Comparison of ENCODE assay signal across 20 cellular contexts in the genomic region with DNA sequence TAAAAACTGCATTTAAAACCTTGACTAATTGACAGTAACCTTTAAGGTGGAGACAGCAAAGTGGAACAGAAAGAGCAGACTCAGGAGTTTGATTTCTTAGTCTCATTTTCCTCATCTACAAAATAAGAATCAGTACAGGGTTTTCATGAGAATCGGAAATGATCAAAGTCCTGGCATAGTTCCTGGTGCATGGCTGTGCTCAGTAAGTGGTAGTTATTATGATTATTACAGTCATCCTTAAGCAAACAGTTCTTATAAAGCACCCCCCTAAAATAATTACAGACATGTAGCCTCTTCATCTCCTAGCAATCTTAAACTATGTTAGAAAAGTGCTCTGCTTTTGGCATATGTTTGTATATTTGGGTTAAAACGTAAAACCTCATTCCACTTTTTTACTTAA. TPM values are rescaled to one million over a fixed set of nuclear protein-coding genes. Genes with fewer than 3 reads are reported as not detected.
"Had no signal": no experiment of that assay in that cellular context is flagged by ENCODE, and none has a peak within 500 bp of the region (broad histone marks: within the 10 kb centered on the region; RNA-seq: fewer than 3 reads in every experiment).

No MANE protein-coding gene starts in this region.

- H3K4me1 ChIP-seq: body of pancreas, gastroesophageal sphincter, prostate gland, spleen, upper lobe of left lung had no signal

- ATAC-seq: activated CD8-positive, alpha-beta T cell treated with anti-CD3 and anti-CD28 coated beads, Interleukin-2, amount 10 ng/mL, durations not matched to agents 7 days and 5 days; body of pancreas; gastroesophageal sphincter had no signal

- H3K9me3 ChIP-seq: body of pancreas, gastroesophageal sphincter, neutrophil, ovary, prostate gland, right atrium auricular region, spleen, thoracic aorta, upper lobe of left lung had no signal

- H3K27me3 ChIP-seq: body of pancreas, ovary, right atrium auricular region, spleen, upper lobe of left lung had no signal

- H3K4me3 ChIP-seq: body of pancreas, gastroesophageal sphincter, ovary, prostate gland, right atrium auricular region, spleen, thoracic aorta, upper lobe of left lung had no signal

- H3K27ac ChIP-seq: body of pancreas, gastroesophageal sphincter, neutrophil, ovary, prostate gland, right atrium auricular region, spleen, thoracic aorta, upper lobe of left lung had no signal

- DNase-seq: activated CD4-positive, alpha-beta T cell treated with anti-CD3 and anti-CD28 coated beads for 1 hour; activated CD4-positive, alpha-beta T cell treated with anti-CD3 and anti-CD28 coated beads, Interleukin-2, amount 50 U/mL, for 1 hour; activated CD8-positive, alpha-beta T cell treated with anti-CD3 and anti-CD28 coated beads, Interleukin-2, amount 10 ng/mL, durations not matched to agents 7 days and 5 days; activated gamma-delta T cell treated with Interleukin-2 at 50 U/mL for 16 hours; anterior cingulate cortex; body of pancreas; caudate nucleus; cortex of kidney; head of caudate nucleus; ovary; spleen; stimulated activated CD4-positive, alpha-beta T cell treated with anti-CD3 and anti-CD28 coated beads, Interleukin-4, amount 100 ng/mL, for 1 hour; stimulated activated naive CD4-positive, alpha-beta T cell; upper lobe of left lung had no signal

- H3K36me3 ChIP-seq: gastroesophageal sphincter, neutrophil, ovary, prostate gland, spleen, thoracic aorta had no signal

RNA-seq across cellular contexts. Expression of a gene that starts 18.0 kb away (rescaled TPM):
- total RNA-seq: activated CD8-positive, alpha-beta T cell treated with anti-CD3 and anti-CD28 coated beads, Interleukin-2, amount 10 ng/mL, durations not matched to agents 7 days and 5 days; T-helper 2 cell treated with Interferon-gamma antibody and Interleukin-4, amounts not matched to agents 100 ng/mL and 5 ng/mL, for 36 hours had no signal
